In the genomic region with DNA sequence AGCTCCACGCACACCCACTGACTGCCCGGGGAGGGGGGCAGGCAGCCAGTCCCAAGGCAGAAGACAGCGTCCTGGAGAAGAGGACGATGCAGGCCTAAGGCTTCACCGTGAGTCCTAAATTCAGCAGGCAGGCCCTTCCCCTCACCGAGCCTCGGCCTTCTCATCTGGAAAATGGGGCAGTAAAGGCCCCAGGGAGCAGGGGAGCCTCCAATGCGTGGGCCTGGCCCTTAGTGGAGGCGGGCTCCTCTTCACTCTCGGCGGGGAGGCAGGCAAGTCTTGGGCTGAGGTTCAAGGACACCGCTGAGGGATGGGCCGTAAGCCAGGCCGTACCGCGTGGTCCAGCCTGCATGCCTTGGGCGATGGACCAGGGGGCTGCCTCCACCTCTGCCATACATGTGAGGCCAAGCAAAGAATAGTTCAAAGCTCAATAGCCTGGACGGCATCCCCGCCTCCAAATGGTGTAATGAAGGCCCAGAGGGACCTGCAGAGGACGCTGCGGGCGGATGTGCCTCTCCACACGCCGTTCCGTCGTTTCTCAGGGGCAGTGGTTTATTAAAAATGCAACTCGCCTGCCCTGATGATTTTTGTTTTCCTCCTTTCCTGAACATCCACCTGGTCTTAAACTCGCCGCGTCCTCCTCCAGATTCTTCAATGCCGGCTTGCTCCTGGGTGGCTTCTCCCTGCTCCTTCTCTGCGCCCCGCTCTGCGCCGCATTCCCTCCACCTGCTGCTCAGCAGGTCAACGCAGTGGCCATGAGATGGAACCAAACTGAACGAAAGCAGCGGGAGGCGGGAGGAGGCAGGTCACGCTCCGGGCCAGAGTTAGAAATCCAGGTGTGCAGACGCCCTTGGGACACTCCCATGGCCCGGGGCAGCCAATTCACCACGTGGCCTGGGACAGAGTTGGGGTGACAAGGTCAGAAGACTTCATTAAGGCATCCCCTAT, we compare ENCODE assay signal across 18 cellular contexts.
DNase-seq lines count a peak whose midpoint lies in the region; FAIRE-seq and TF ChIP-seq lines count a peak whose summit lies in the region.
"Had no signal": no experiment of that assay in that cellular context is flagged by ENCODE, and none has a peak within 500 bp of the region (broad histone marks: within the 10 kb centered on the region; RNA-seq: fewer than 3 reads in every experiment).

No MANE protein-coding gene starts in this region.

- WGBS in ovary, 3 donors: 46 to 76% (median 68%) methylated on average over 40 to 44 of the region's 44 CpGs
- WGBS in spleen, 5 donors: 83 to 89% (median 88%) methylated on average over 29 to 44 of the region's 44 CpGs
- 89% methylated on average over 43 of the region's 44 CpGs for WGBS in prostate gland

- no peaks in the 10 kb centered on the region for H3K27me3 ChIP-seq in ovary
- peaks cover 0 to 14% (median 0%) of the 10 kb centered on the region in 7 donors for H3K27me3 ChIP-seq in spleen (replicated peaks in 1 of 7)
- H3K27me3 ChIP-seq in prostate gland (replicated peaks; ENCODE audit: insufficient read depth): peaks cover 1% of the 10 kb centered on the region
- no peaks in the 10 kb centered on the region for H3K27me3 ChIP-seq in right atrium auricular region
- H3K27me3 ChIP-seq: BE2C had no signal

- TF ChIP-seq CTCF in kidney (IDR thresholded peaks at IDR 0.05; ENCODE audit: borderline replicate concordance, extremely low read depth, insufficient read depth): no peak
- TF ChIP-seq CTCF in ovary (IDR thresholded peaks at IDR 0.05): no peak
- TF ChIP-seq CTCF in spleen (IDR thresholded peaks at IDR 0.05 in 8 of 11, conservative IDR thresholded peaks at IDR 0.05 in 3 of 11): no peak
- no peak for TF ChIP-seq CTCF in prostate gland (IDR thresholded peaks at IDR 0.05)
- TF ChIP-seq CTCF in right atrium auricular region (IDR thresholded peaks at IDR 0.05): no peak

- no peak for FAIRE-seq in kidney (lab: Jason Lieb, UNC)
- FAIRE-seq: A204.1, D721Med, G401.6, GM12891 had no signal

- H3K9ac ChIP-seq in kidney (ENCODE audit: low read length in 2 of 2): no peak overlapping the region
- H3K9ac ChIP-seq: GM23248 had no signal

- H3K36me3 ChIP-seq in kidney (ENCODE audit: control insufficient read depth in 1 of 2, insufficient read depth in 2 of 2, low read length in 2 of 2) (no peaks in the 10 kb centered on the region), ovary (no peaks in the 10 kb centered on the region), spleen (no peaks in the 10 kb centered on the region), prostate gland (no peaks in the 10 kb centered on the region), right atrium auricular region (no peaks in the 10 kb centered on the region)
- H3K36me3 ChIP-seq: BE2C, HAP-1 had no signal

- DNase-seq in kidney: peak; percentile 57
- DNase-seq in ovary: peak in 3 of 5 donors; percentile 28 to 41 (median 30)
- DNase-seq in spleen: peak; percentile 56
- DNase-seq in kidney glomerular epithelial cell (lab: John Stamatoyannopoulos, UW): no peak
- no peak for DNase-seq in prostate gland (ENCODE audit: low spot score)
- no peak for DNase-seq in cerebellar nuclear complex (lab: John Stamatoyannopoulos, UW)
- DNase-seq in right atrium auricular region (ENCODE audit: low spot score): no peak
- DNase-seq: ACHN; BE2C; C1 segment of cervical spinal cord; Caco-2; CD4-positive, alpha-beta T cell; GM23248 had no signal

- H3K4me1 ChIP-seq in kidney (ENCODE audit: control insufficient read depth in 1 of 2, insufficient read depth in 1 of 2, low read depth in 1 of 2, low read length in 2 of 2) (no peaks in the 10 kb centered on the region), ovary (ENCODE audit: insufficient read depth) (peaks cover 3% of the 10 kb centered on the region), spleen (no peaks in the 10 kb centered on the region), prostate gland (replicated peaks) (no peaks in the 10 kb centered on the region), right atrium auricular region (no peaks in the 10 kb centered on the region)
- H3K4me1 ChIP-seq: BE2C, Caco-2, HAP-1 had no signal

- TF ChIP-seq EP300 in ovary (IDR thresholded peaks at IDR 0.05): no peak

- H3K27ac ChIP-seq in kidney (ENCODE audit: low read depth in 2 of 2, low read length in 2 of 2): no peak overlapping the region
- H3K27ac ChIP-seq in ovary: no peak overlapping the region
- no peak overlapping the region for H3K27ac ChIP-seq in spleen
- no peak overlapping the region for H3K27ac ChIP-seq in prostate gland
- H3K27ac ChIP-seq in right atrium auricular region: no peak overlapping the region
- H3K27ac ChIP-seq: GM23248 had no signal

- H3K4me3 ChIP-seq in kidney (ENCODE audit: low read length in 2 of 2): no peak overlapping the region
- no peak overlapping the region for H3K4me3 ChIP-seq in ovary
- no peak overlapping the region for H3K4me3 ChIP-seq in spleen
- no peak overlapping the region for H3K4me3 ChIP-seq in prostate gland
- H3K4me3 ChIP-seq in right atrium auricular region: no peak overlapping the region
- H3K4me3 ChIP-seq: GM23248, HAP-1 had no signal

- TF ChIP-seq POLR2A in ovary (IDR thresholded peaks at IDR 0.05) (no peak), spleen (IDR thresholded peaks at IDR 0.05) (no peak), prostate gland (IDR thresholded peaks at IDR 0.05) (no peak)

- intact Hi-C loops in kidney (cut with DNase I): no loop called here
- intact Hi-C loops in ovary (cut with DNase I): no loop called here
- intact Hi-C loops in spleen (cut with DNase I; ENCODE audit: low total_unique reads): no loop called here
- intact Hi-C loops in prostate gland (cut with DNase I): no loop called here

- no peaks in the 10 kb centered on the region for H3K9me3 ChIP-seq in kidney (ENCODE audit: control insufficient read depth in 1 of 2, low read length in 2 of 2)
- H3K9me3 ChIP-seq in ovary: no peaks in the 10 kb centered on the region
- H3K9me3 ChIP-seq in spleen: no peaks in the 10 kb centered on the region
- no peaks in the 10 kb centered on the region for H3K9me3 ChIP-seq in prostate gland
- no peaks in the 10 kb centered on the region for H3K9me3 ChIP-seq in right atrium auricular region
- H3K9me3 ChIP-seq: BE2C, Caco-2, HAP-1 had no signal

Comparison
In these comparisons a context has a peak if more than half of its experiments do, and no peak if none do; other contexts are left out.
1. DNase-seq: peak in kidney (single experiment), ovary (3 of 5) and spleen (single experiment); none in kidney glomerular epithelial cell (single experiment), prostate gland (single experiment), cerebellar nuclear complex (0 of 2) and right atrium auricular region (single experiment).